In the genomic region with DNA sequence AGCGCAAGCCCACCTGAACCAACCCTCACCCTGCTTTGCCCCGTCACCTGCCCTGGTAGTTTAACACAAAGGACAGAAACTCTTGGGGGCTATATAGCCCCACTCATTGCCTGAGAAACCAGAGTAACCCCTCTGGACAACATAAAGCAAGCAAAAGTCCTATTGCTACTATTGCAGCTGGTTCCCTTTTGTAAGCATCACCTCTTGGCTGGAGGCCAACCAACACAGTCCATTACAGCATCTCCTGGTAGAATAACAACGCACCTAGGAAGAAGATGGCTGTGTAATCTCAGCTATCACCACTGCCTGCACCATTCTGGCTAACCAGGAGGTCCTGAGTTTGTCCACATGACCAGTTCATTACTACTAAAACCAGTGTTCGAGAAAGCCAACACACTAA, we compare ENCODE assay signal across 18 cellular contexts. TPM values are rescaled to one million over a fixed set of nuclear protein-coding genes. Genes with fewer than 3 reads are reported as not detected.
DNase-seq lines count a peak whose midpoint lies in the region; TF ChIP-seq lines count a peak whose summit lies in the region.
"Had no signal": no experiment of that assay in that cellular context is flagged by ENCODE, and none has a peak within 500 bp of the region (broad histone marks: within the 10 kb centered on the region; RNA-seq: fewer than 3 reads in every experiment).

No MANE protein-coding gene starts in this region.

- DNase-seq in NCI-H2171 treated with DMSO at 0.1 percent for 48 hours (lab: John Stamatoyannopoulos, UW) (peak; percentile 36), NCI-H2171 (lab: John Stamatoyannopoulos, UW) (no peak), COR-L47 (lab: John Stamatoyannopoulos, UW) (peak; percentile 15), NCI-H69 (lab: John Stamatoyannopoulos, UW) (peak; percentile 28), choroid plexus epithelial cell (ENCODE audit: low read depth) (peak; percentile 34)
- no peak for DNase-seq in activated CD4-positive, alpha-beta memory T cell treated with anti-CD3 and anti-CD28 coated beads for 36 hours
- no peak for DNase-seq in stimulated activated CD4-positive, alpha-beta T cell treated with anti-CD3 and anti-CD28 coated beads, Interleukin-15, amount 100 ng/mL, for 24 hours
- DNase-seq: CD4-positive, alpha-beta memory T cell; H9; IMR-90; NCI-H187; NCI-H526; SIG-M5; T-helper 1 cell; T-helper 9 cell had no signal

- no peaks in the 10 kb centered on the region for H3K4me1 Mint-ChIP-seq in activated CD4-positive, alpha-beta memory T cell treated with anti-CD3 and anti-CD28 coated beads for 36 hours (ENCODE audit: low read depth)
- H3K4me1 Mint-ChIP-seq: CD4-positive, alpha-beta memory T cell; H9 had no signal

- intact Hi-C loops in activated CD4-positive, alpha-beta memory T cell treated with anti-CD3 and anti-CD28 coated beads for 36 hours (cut with micrococcal nuclease): no loop called here

- TF ChIP-seq CTCF in choroid plexus epithelial cell (conservative IDR thresholded peaks at IDR 0.05; ENCODE audit: low read depth, low read length): no peak

- no peak overlapping the region for H3K27ac Mint-ChIP-seq in activated CD4-positive, alpha-beta memory T cell treated with anti-CD3 and anti-CD28 coated beads for 36 hours
- H3K27ac Mint-ChIP-seq: H9 had no signal

- H3K9me3 Mint-ChIP-seq in activated CD4-positive, alpha-beta memory T cell treated with anti-CD3 and anti-CD28 coated beads for 36 hours: peaks cover 48% of the 10 kb centered on the region

- H3K36me3 Mint-ChIP-seq in activated CD4-positive, alpha-beta memory T cell treated with anti-CD3 and anti-CD28 coated beads for 36 hours: peaks cover 61% of the 10 kb centered on the region

- POLR2A ChIA-PET in activated CD4-positive, alpha-beta memory T cell treated with anti-CD3 and anti-CD28 coated beads for 36 hours (lab: Charles Lee): no interaction called here

- H3K4me3 Mint-ChIP-seq in activated CD4-positive, alpha-beta memory T cell treated with anti-CD3 and anti-CD28 coated beads for 36 hours: no peak overlapping the region
- H3K4me3 Mint-ChIP-seq: CD4-positive, alpha-beta memory T cell; H9 had no signal

- H3K4me3 ChIP-seq in choroid plexus epithelial cell (ENCODE audit: low read depth, low read length): no peak overlapping the region
- H3K4me3 ChIP-seq: A549, BLaER1, GM12878 had no signal

- no peaks in the 10 kb centered on the region for H3K27me3 Mint-ChIP-seq in activated CD4-positive, alpha-beta memory T cell treated with anti-CD3 and anti-CD28 coated beads for 36 hours
- H3K27me3 Mint-ChIP-seq: CD4-positive, alpha-beta memory T cell had no signal

- CTCF ChIA-PET in activated CD4-positive, alpha-beta memory T cell treated with anti-CD3 and anti-CD28 coated beads for 36 hours (lab: Charles Lee): no interaction called here

RNA-seq across cellular contexts. Expression of a gene that starts 36.4 kb away (rescaled TPM):
- under 1 TPM; 0.63 to 0.67 TPM for total RNA-seq in activated CD4-positive, alpha-beta memory T cell treated with anti-CD3 and anti-CD28 coated beads for 36 hours

Comparison
In these comparisons a context has a peak if more than half of its experiments do, and no peak if none do; other contexts are left out.
1. DNase-seq: peak in NCI-H2171 treated with DMSO at 0.1 percent for 48 hours (single experiment), COR-L47 (single experiment), NCI-H69 (single experiment) and choroid plexus epithelial cell (single experiment); none in NCI-H2171 (single experiment), activated CD4-positive, alpha-beta memory T cell treated with anti-CD3 and anti-CD28 coated beads for 36 hours (single experiment) and stimulated activated CD4-positive, alpha-beta T cell treated with anti-CD3 and anti-CD28 coated beads, Interleukin-15, amount 100 ng/mL, for 24 hours (single experiment).